36 cellular contexts compared by ENCODE assay signal in genomic region chr11:6273188-6273587, GRCh38. TPM values are rescaled to one million over a fixed set of nuclear protein-coding genes. Genes with fewer than 3 reads are reported as not detected.
DNase-seq lines count a peak whose midpoint lies in the region; ATAC-seq and TF ChIP-seq lines count a peak whose summit lies in the region.
"Had no signal": no experiment of that assay in that cellular context is flagged by ENCODE, and none has a peak within 500 bp of the region (broad histone marks: within the 10 kb centered on the region; RNA-seq: fewer than 3 reads in every experiment).

No MANE protein-coding gene starts in this region.

- H3K36me3 Mint-ChIP-seq in endodermal cell (ENCODE audit: low read depth) = peaks cover 63% of the 10 kb centered on the region
- H3K36me3 Mint-ChIP-seq: activated CD4-positive, alpha-beta memory T cell treated with anti-CD3 and anti-CD28 coated beads for 36 hours; CD14-positive monocyte; naive B cell; stimulated activated memory B cell treated with anti-CD40 and anti-IgM and Interleukin-4, amounts not matched to agents 10 μg/mL and 1 μg/mL and 100 μg/mL, for 72 hours had no signal

- no peak overlapping the region for H3K9ac ChIP-seq in endodermal cell (ENCODE audit: extremely low read depth, low read length, poor library complexity, severe bottlenecking)
- H3K9ac ChIP-seq: GM23248, SK-N-SH had no signal

- H3K4me1 Mint-ChIP-seq in endodermal cell = peaks cover 22% of the 10 kb centered on the region
- H3K4me1 Mint-ChIP-seq: naive B cell; stimulated activated memory B cell treated with anti-CD40 and anti-IgM and Interleukin-4, amounts not matched to agents 10 μg/mL and 1 μg/mL and 100 μg/mL, for 72 hours; T-helper 17 cell had no signal

- WGBS in endodermal cell (ENCODE audit: insufficient coverage in 1 of 2, insufficient read length in 1 of 2), 2 experiments = 86 to 100% methylated on average over 1 to 4 of the region's 4 CpGs
- 63 to 65% methylated on average over 4 of the region's 4 CpGs for WGBS in tibial nerve, 2 donors

- H3K9me3 Mint-ChIP-seq in endodermal cell = peaks cover 31% of the 10 kb centered on the region
- H3K9me3 Mint-ChIP-seq: activated CD4-positive, alpha-beta memory T cell treated with anti-CD3 and anti-CD28 coated beads for 36 hours; activated T-helper 1 cell treated with anti-CD3 and anti-CD28 coated beads, Interleukin-12 subunit alpha, Interleukin-12 subunit beta, Interleukin-2, Interleukin-4 antibody, amounts not matched to agents 30 ng/mL and 10 ng/mL and 1 ng/mL, durations not matched to agents 14 hours and 24 hours and 36 hours had no signal

- no peak overlapping the region for H3K27ac Mint-ChIP-seq in endodermal cell
- H3K27ac Mint-ChIP-seq: activated CD4-positive, alpha-beta memory T cell treated with anti-CD3 and anti-CD28 coated beads for 36 hours; activated T-helper 1 cell treated with anti-CD3 and anti-CD28 coated beads, Interleukin-12 subunit alpha, Interleukin-12 subunit beta, Interleukin-2, Interleukin-4 antibody, amounts not matched to agents 30 ng/mL and 10 ng/mL and 1 ng/mL, durations not matched to agents 14 hours and 24 hours and 36 hours; CD14-positive monocyte; stimulated activated memory B cell treated with anti-CD40 and anti-IgM and Interleukin-4, amounts not matched to agents 10 μg/mL and 1 μg/mL and 100 μg/mL, for 72 hours; T-helper 17 cell had no signal

- TF ChIP-seq CTCF in endodermal cell (conservative IDR thresholded peaks at IDR 0.05) (peak; percentile 26), coronary artery (IDR thresholded peaks at IDR 0.05) (no peak), tibial nerve (IDR thresholded peaks at IDR 0.05) (no peak)

- H3K27me3 ChIP-seq in endodermal cell (ENCODE audit: control insufficient read depth, insufficient read depth, low read length, poor library complexity, severe bottlenecking) = no peaks in the 10 kb centered on the region
- H3K27me3 ChIP-seq in layer of hippocampus (ENCODE audit: control insufficient read depth, insufficient read depth, low read length) = no peaks in the 10 kb centered on the region
- no peaks in the 10 kb centered on the region for H3K27me3 ChIP-seq in tibial nerve
- H3K27me3 ChIP-seq: adrenal gland, body of pancreas, upper lobe of left lung had no signal

- DNase-seq in DMS 273 (lab: John Stamatoyannopoulos, UW; ENCODE audit: unreplicated experiment) = peak; percentile 8
- no peak for DNase-seq in DMS 273 treated with DMSO at 0.1 percent for 48 hours (lab: John Stamatoyannopoulos, UW)
- no peak for DNase-seq in endodermal cell
- no peak for DNase-seq in coronary artery (ENCODE audit: low spot score)
- DNase-seq in tibial nerve (ENCODE audit: low spot score in 2 of 2) = no peak
- DNase-seq: activated CD4-positive, alpha-beta memory T cell treated with anti-CD3 and anti-CD28 coated beads for 36 hours; activated CD8-positive, alpha-beta memory T cell treated with anti-CD3 and anti-CD28 coated beads, Interleukin-2, amount 50 U/mL, for 4 hours; activated naive CD4-positive, alpha-beta T cell treated with Interleukin-2 at 50 U/mL for 16 hours; adrenal gland; body of pancreas; Caco-2; DMS79; effector memory CD4-positive, alpha-beta T cell; GM23248; islet precursor cell; naive B cell; NCI-H1092; NCI-H1694; NCI-H82; SK-N-SH; T-helper 17 cell; upper lobe of left lung had no signal

- no peaks in the 10 kb centered on the region for H3K27me3 Mint-ChIP-seq in endodermal cell (ENCODE audit: insufficient read depth)

- H3K4me3 ChIP-seq in endodermal cell (ENCODE audit: low read length) = no peak overlapping the region
- no peak overlapping the region for H3K4me3 ChIP-seq in coronary artery
- H3K4me3 ChIP-seq in tibial nerve = no peak overlapping the region
- H3K4me3 ChIP-seq: adrenal gland, body of pancreas, GM23248, prostate gland, upper lobe of left lung had no signal

- peaks cover 11% of the 10 kb centered on the region for H3K4me1 ChIP-seq in endodermal cell (ENCODE audit: control insufficient read depth, insufficient read depth, low read length)
- H3K4me1 ChIP-seq in tibial nerve = no peaks in the 10 kb centered on the region
- H3K4me1 ChIP-seq: adrenal gland, body of pancreas, Caco-2, prostate gland, upper lobe of left lung had no signal

- no peak overlapping the region for H3K4me3 Mint-ChIP-seq in endodermal cell
- H3K4me3 Mint-ChIP-seq: activated CD4-positive, alpha-beta memory T cell treated with anti-CD3 and anti-CD28 coated beads for 36 hours; activated T-helper 1 cell treated with anti-CD3 and anti-CD28 coated beads, Interleukin-12 subunit alpha, Interleukin-12 subunit beta, Interleukin-2, Interleukin-4 antibody, amounts not matched to agents 30 ng/mL and 10 ng/mL and 1 ng/mL, durations not matched to agents 14 hours and 24 hours and 36 hours; CD14-positive monocyte; naive B cell; stimulated activated memory B cell treated with anti-CD40 and anti-IgM and Interleukin-4, amounts not matched to agents 10 μg/mL and 1 μg/mL and 100 μg/mL, for 72 hours; T-helper 17 cell had no signal

- peaks cover 37% of the 10 kb centered on the region for H3K36me3 ChIP-seq in endodermal cell (ENCODE audit: control insufficient read depth, insufficient read depth, low read length)
- H3K36me3 ChIP-seq in tibial nerve = no peaks in the 10 kb centered on the region
- H3K36me3 ChIP-seq: adrenal gland, prostate gland, upper lobe of left lung had no signal

- no peak for TF ChIP-seq POLR2A in tibial nerve (IDR thresholded peaks at IDR 0.05)

- no peak for TF ChIP-seq EP300 in tibial nerve (IDR thresholded peaks at IDR 0.05)

- no peak for ATAC-seq in GM21619 (IDR thresholded peaks at IDR 0.05; ENCODE audit: unreplicated experiment)
- ATAC-seq: activated CD4-positive, CD25-positive, alpha-beta regulatory T cell treated with anti-CD3 and anti-CD28 coated beads, Interleukin-2, amount 50 U/mL, for 24 hours; body of pancreas; stimulated activated memory B cell treated with anti-CD40 and anti-IgM and Interleukin-4, amounts not matched to agents 10 μg/mL and 1 μg/mL and 100 μg/mL, for 72 hours; T-helper 17 cell had no signal

- H3K9me3 ChIP-seq in endodermal cell (ENCODE audit: control insufficient read depth, low read length) (peaks cover 30% of the 10 kb centered on the region), tibial nerve (peaks cover 0 to 5% (median 2%) of the 10 kb centered on the region in 4 donors)
- H3K9me3 ChIP-seq: adrenal gland, body of pancreas, prostate gland, SK-N-SH had no signal

- H3K27ac ChIP-seq in endodermal cell (ENCODE audit: low read depth, low read length) = no peak overlapping the region
- peak overlapping the region; percentile 22 for H3K27ac ChIP-seq in layer of hippocampus (ENCODE audit: low read depth, low read length)
- H3K27ac ChIP-seq in temporal lobe (ENCODE audit: low read depth, low read length) = peak overlapping the region; percentile 69
- H3K27ac ChIP-seq in coronary artery = no peak overlapping the region
- H3K27ac ChIP-seq in tibial nerve = no peak overlapping the region
- H3K27ac ChIP-seq: 22Rv1, adrenal gland, body of pancreas, GM23248, prostate gland, RWPE1, upper lobe of left lung had no signal

RNA-seq across cellular contexts. Expression of gene CCKBR, which starts 13.6 kb away (rescaled TPM):
- 100 to 1,000 TPM; 433 to 467 TPM for total RNA-seq in endodermal cell
- 67.8 TPM for polyA plus RNA-seq in endodermal cell (2013, experiment 1 of 2)
- 76.4 TPM for polyA plus RNA-seq in endodermal cell (2013, experiment 2 of 2)
- 6.1 TPM for total RNA-seq in temporal lobe
- total RNA-seq in tibial nerve = not detected
- total RNA-seq: activated CD4-positive, alpha-beta memory T cell treated with anti-CD3 and anti-CD28 coated beads for 36 hours; activated T-helper 1 cell treated with anti-CD3 and anti-CD28 coated beads, Interleukin-12 subunit alpha, Interleukin-12 subunit beta, Interleukin-2, Interleukin-4 antibody, amounts not matched to agents 30 ng/mL and 10 ng/mL and 1 ng/mL, durations not matched to agents 14 hours and 24 hours and 36 hours; epithelial cell of proximal tubule; GM23248; NCI-H460; prostate gland; subcutaneous adipose tissue; T-helper 17 cell; upper lobe of left lung had no signal
- polyA plus RNA-seq: CD14-positive monocyte, GM23248, SK-N-SH had no signal

RNA-seq across cellular contexts. Expression of gene CNGA4, which starts 34.3 kb away (rescaled TPM):
- total RNA-seq in endodermal cell (1 to 10 TPM; 1.7 to 4.3 TPM), temporal lobe (0.25 TPM), tibial nerve (under 1 TPM in 1 of 4 donors, not detected in 3; 0.59 TPM)
- polyA plus RNA-seq in endodermal cell (2013, experiment 1 of 2) = 2.5 TPM
- polyA plus RNA-seq in endodermal cell (2013, experiment 2 of 2) = 1.9 TPM
- total RNA-seq: activated CD4-positive, alpha-beta memory T cell treated with anti-CD3 and anti-CD28 coated beads for 36 hours; body of pancreas; Caco-2; epithelial cell of proximal tubule; GM23248; lower leg skin; NCI-H460; subcutaneous adipose tissue had no signal
- polyA plus RNA-seq: CD14-positive monocyte, GM23248 had no signal

RNA-seq across cellular contexts. Expression of gene FHIP1B, which starts 38.8 kb away (rescaled TPM):
- total RNA-seq in endodermal cell (10 to 100 TPM; 45.3 to 50.6 TPM), temporal lobe (16.2 TPM), tibial nerve (100 to 1,000 TPM in 1 of 4 donors, 10 to 100 TPM in 3; 30.4 to 144 (median 56.4) TPM)
- polyA plus RNA-seq in endodermal cell (2013, experiment 1 of 2) = 27.8 TPM
- polyA plus RNA-seq in endodermal cell (2013, experiment 2 of 2) = 22.6 TPM

RNA-seq across cellular contexts. Expression of gene CAVIN3, which starts 47.1 kb away (rescaled TPM):
- total RNA-seq in endodermal cell = 10 to 100 TPM; 42.2 to 70.2 TPM
- polyA plus RNA-seq in endodermal cell (2013, experiment 1 of 2) = 21.8 TPM
- polyA plus RNA-seq in endodermal cell (2013, experiment 2 of 2) = 22.9 TPM
- total RNA-seq in temporal lobe = 2.7 TPM
- 100 to 1,000 TPM; 270 to 598 (median 556) TPM for total RNA-seq in tibial nerve
- total RNA-seq: T-helper 17 cell had no signal

Comparison
In these comparisons a context has a peak if more than half of its experiments do, and no peak if none do; other contexts are left out.
1. H3K27ac ChIP-seq: peak in layer of hippocampus (single experiment) and temporal lobe (single experiment); none in endodermal cell (single experiment), coronary artery (0 of 2) and tibial nerve (0 of 4).
2. RNA of gene CCKBR, which starts 13.6 kb away (total RNA-seq): 433 to 467 TPM in endodermal cell; 6.1 TPM in temporal lobe (single experiment) and not detected in tibial nerve; every median in the first group is over 10 times any median in the second.